In genomic region chr12:128968668-128969067, GRCh38 we compare ENCODE assay signal across 1 cellular context.
TF ChIP-seq lines count a peak whose summit lies in the region.

No MANE protein-coding gene starts in this region.

TF ChIP-seq in H1, 55 proteins besides CTCF, POLR2A, EP300 and RAD21 (continued from another document):
- TF ChIP-seq CHD7 (IDR thresholded peaks at IDR 0.05; ENCODE audit: insufficient replicate concordance, low read length) (no peak), SIN3A (conservative IDR thresholded peaks at IDR 0.05 in 1 of 2, IDR thresholded peaks at IDR 0.05 in 1 of 2; ENCODE audit: low read depth in 1 of 2, low read length in 2 of 2) (no peak), RNF2 (IDR thresholded peaks at IDR 0.05; ENCODE audit: borderline replicate concordance, low read depth, low read length, missing control alignments, poor library complexity, severe bottlenecking) (no peak), GABPA (IDR thresholded peaks at IDR 0.05; ENCODE audit: borderline replicate concordance, insufficient read depth, low read length) (no peak), E2F6 (IDR thresholded peaks at IDR 0.05) (no peak), YY1 (IDR thresholded peaks at IDR 0.05; ENCODE audit: low read depth, low read length) (no peak), ZNF274 (IDR thresholded peaks at IDR 0.05; ENCODE audit: borderline replicate concordance, extremely low read depth, low read length) (no peak), SP4 (IDR thresholded peaks at IDR 0.05; ENCODE audit: low read length) (no peak), SP1 (IDR thresholded peaks at IDR 0.05; ENCODE audit: low read depth, low read length) (no peak), CBX5 (IDR thresholded peaks at IDR 0.05; ENCODE audit: low read depth, low read length) (no peak), TAF7 (optimal IDR thresholded peaks at IDR 0.05; ENCODE audit: borderline replicate concordance, low read depth, low read length) (no peak), EGR1 (IDR thresholded peaks at IDR 0.05; ENCODE audit: borderline replicate concordance, low read depth, low read length) (no peak), CBX8 (IDR thresholded peaks at IDR 0.05; ENCODE audit: borderline replicate concordance, low read depth, low read length) (no peak), ATF3 (IDR thresholded peaks at IDR 0.05; ENCODE audit: insufficient read depth, low read depth, low read length) (no peak), SP2 (IDR thresholded peaks at IDR 0.05; ENCODE audit: low read length) (no peak), NANOG (IDR thresholded peaks at IDR 0.05; ENCODE audit: insufficient read depth, low read depth, low read length, poor library complexity, severe bottlenecking) (no peak), PHF8 (conservative IDR thresholded peaks at IDR 0.05; ENCODE audit: low read depth, low read length) (no peak), RBBP5 (IDR thresholded peaks at IDR 0.05; ENCODE audit: borderline replicate concordance, low read depth, low read length) (no peak)
TF ChIP-seq in H1: peak in this region for 0.
